1 cellular context compared by ENCODE assay signal in genomic region chr22:24592144-24592845, GRCh38.
TF ChIP-seq lines count a peak whose summit lies in the region.

No MANE protein-coding gene starts in this region.

TF ChIP-seq in liver, 16 proteins besides CTCF, POLR2A, EP300 and RAD21 (continued from another document):
- no peak for TF ChIP-seq ZBTB33 (IDR thresholded peaks at IDR 0.05)
